17 cellular contexts compared by ENCODE assay signal in the genomic region with DNA sequence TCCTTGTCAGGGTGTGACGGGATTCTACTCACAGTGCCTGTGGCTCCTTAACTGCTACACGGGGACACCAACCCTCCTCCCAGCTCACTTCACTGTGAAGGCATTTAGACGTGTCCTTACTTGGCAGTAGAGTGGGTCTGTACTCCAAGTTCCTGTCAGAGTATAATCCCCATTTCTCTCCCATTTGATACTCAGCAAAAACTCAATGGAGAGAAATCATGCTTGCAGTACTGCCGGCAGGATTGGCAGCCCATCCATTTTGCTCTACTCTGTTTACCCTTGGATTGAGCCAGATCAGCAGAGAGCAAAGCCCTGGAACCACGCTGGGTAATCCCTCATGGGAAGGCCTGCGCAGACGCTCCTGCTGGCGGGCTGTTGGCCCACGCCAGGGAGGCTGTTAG. TPM values are rescaled to one million over a fixed set of nuclear protein-coding genes. Genes with fewer than 3 reads are reported as not detected.
DNase-seq lines count a peak whose midpoint lies in the region; ATAC-seq and TF ChIP-seq lines count a peak whose summit lies in the region.
"Had no signal": no experiment of that assay in that cellular context is flagged by ENCODE, and none has a peak within 500 bp of the region (broad histone marks: within the 10 kb centered on the region; RNA-seq: fewer than 3 reads in every experiment).

No MANE protein-coding gene starts in this region.

- H3K9me3 ChIP-seq in gastroesophageal sphincter (no peaks in the 10 kb centered on the region), skeletal muscle tissue (ENCODE audit: control insufficient read depth in 3 of 3, low read length in 3 of 3) (no peaks in the 10 kb centered on the region)

- WGBS in gastroesophageal sphincter (ENCODE audit: low coverage in 1 of 2), 2 donors = 21% methylated on average over 8 of the region's 9 CpGs; no CpG with 5 or more reads in 1 of the 2 donors

- peak overlapping the region in 3 of 4 donors; percentile 39 to 64 (median 54) for H3K27ac ChIP-seq in gastroesophageal sphincter
- peak overlapping the region; percentile 87 for H3K27ac ChIP-seq in skeletal muscle tissue (ENCODE audit: low read depth, low read length)
- no peak overlapping the region for H3K27ac ChIP-seq in RWPE1
- H3K27ac ChIP-seq: PC-9 had no signal

- no peak for TF ChIP-seq EP300 in gastroesophageal sphincter (IDR thresholded peaks at IDR 0.05)

- H3K9me3 Mint-ChIP-seq in WTC11 = no peaks in the 10 kb centered on the region

- H3K27me3 ChIP-seq in gastroesophageal sphincter (no peaks in the 10 kb centered on the region), skeletal muscle tissue (ENCODE audit: control insufficient read depth in 3 of 3, insufficient read depth in 3 of 3, low read length in 3 of 3) (no peaks in the 10 kb centered on the region)

- peak; percentile 10 for DNase-seq in G401 (ENCODE audit: low spot score)
- DNase-seq in WTC11 (ENCODE audit: low spot score) = no peak
- no peak for DNase-seq in RWPE1 (ENCODE audit: low spot score)
- DNase-seq: NCI-H1092, NCI-H146, NCI-H2081, NCI-H748 treated with DMSO at 0.1 percent for 48 hours, PC-9 had no signal

- peaks cover 24% of the 10 kb centered on the region for H3K36me3 Mint-ChIP-seq in WTC11

- in situ Hi-C loops in G401 (cut with HindIII; ENCODE audit: low sequenced_read_pairs) = no loop called here

- ATAC-seq in WTC11 (no peak), gastroesophageal sphincter (peak; percentile 89), GM19397 (IDR thresholded peaks at IDR 0.05; ENCODE audit: unreplicated experiment) (no peak)
- ATAC-seq in activated CD4-positive, CD25-positive, alpha-beta regulatory T cell treated with anti-CD3 and anti-CD28 coated beads, Interleukin-2, amount 50 U/mL, for 24 hours = no peak

- H3K36me3 ChIP-seq in gastroesophageal sphincter = peaks cover 0 to 31% of the 10 kb centered on the region in 2 donors
- peaks cover 2 to 8% (median 4%) of the 10 kb centered on the region in 3 donors for H3K36me3 ChIP-seq in skeletal muscle tissue (ENCODE audit: control insufficient read depth in 3 of 3, insufficient read depth in 3 of 3, low read length in 3 of 3)

- peaks cover 0 to 23% (median 0%) of the 10 kb centered on the region in 3 donors for H3K4me1 ChIP-seq in gastroesophageal sphincter
- H3K4me1 ChIP-seq in skeletal muscle tissue (ENCODE audit: control insufficient read depth in 3 of 3, insufficient read depth in 3 of 3, low read length in 3 of 3) = peaks cover 37 to 42% (median 40%) of the 10 kb centered on the region in 3 donors

- TF ChIP-seq CTCF in WTC11 (IDR thresholded peaks at IDR 0.05) = no peak
- no peak for TF ChIP-seq CTCF in gastroesophageal sphincter (IDR thresholded peaks at IDR 0.05)
- TF ChIP-seq CTCF in RWPE1 (conservative IDR thresholded peaks at IDR 0.05; ENCODE audit: low read depth) = no peak

- H3K27ac Mint-ChIP-seq in WTC11 = 0 out of 2 replicates have a peak overlapping the region, but pooled peaks have one; percentile 19

- no peaks in the 10 kb centered on the region for H3K27me3 Mint-ChIP-seq in WTC11 (ENCODE audit: low read depth)

- H3K9ac ChIP-seq in skeletal muscle tissue (ENCODE audit: low read depth in 1 of 3, low read length in 3 of 3) = peak overlapping the region; percentile 27 to 76 (median 50)

- POLR2A ChIA-PET in WTC11 (lab: Charles Lee) (no interaction called here), RWPE1 (lab: Yijun Ruan, JAX; ENCODE audit: low non-redundant PET) (no interaction called here)

- no peak overlapping the region for H3K4me3 Mint-ChIP-seq in WTC11
- H3K4me3 Mint-ChIP-seq: CD14-positive monocyte had no signal

- no peak for TF ChIP-seq POLR2A in gastroesophageal sphincter (IDR thresholded peaks at IDR 0.05)

- H3K4me1 Mint-ChIP-seq in WTC11 = peaks cover 4% of the 10 kb centered on the region

- CTCF ChIA-PET in WTC11 (lab: Charles Lee) (interaction anchor here (1.8 kb wide), 1 partner anchor 14 kb away, joined by 4 read pairs; no protein-coding TSS in a partner anchor), RWPE1 (lab: Yijun Ruan, JAX) (interaction anchor here (1.2 kb wide), 1 partner anchor 279 kb away, joined by 3 read pairs; a partner anchor contains a TSS)

- H3K4me3 ChIP-seq in gastroesophageal sphincter = no peak overlapping the region
- peak overlapping the region; percentile 8 to 52 (median 20) for H3K4me3 ChIP-seq in skeletal muscle tissue (ENCODE audit: low read length in 3 of 3)
- H3K4me3 ChIP-seq: PC-9 had no signal

TF ChIP-seq in WTC11, 78 proteins besides CTCF, POLR2A, EP300 and RAD21 (continues in another document):
- TF ChIP-seq, protein P1, sequence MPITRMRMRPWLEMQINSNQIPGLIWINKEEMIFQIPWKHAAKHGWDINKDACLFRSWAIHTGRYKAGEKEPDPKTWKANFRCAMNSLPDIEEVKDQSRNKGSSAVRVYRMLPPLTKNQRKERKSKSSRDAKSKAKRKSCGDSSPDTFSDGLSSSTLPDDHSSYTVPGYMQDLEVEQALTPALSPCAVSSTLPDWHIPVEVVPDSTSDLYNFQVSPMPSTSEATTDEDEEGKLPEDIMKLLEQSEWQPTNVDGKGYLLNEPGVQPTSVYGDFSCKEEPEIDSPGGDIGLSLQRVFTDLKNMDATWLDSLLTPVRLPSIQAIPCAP (CRISPR knock-in tag; IDR thresholded peaks at IDR 0.05) = no peak
- TF ChIP-seq, protein P2, sequence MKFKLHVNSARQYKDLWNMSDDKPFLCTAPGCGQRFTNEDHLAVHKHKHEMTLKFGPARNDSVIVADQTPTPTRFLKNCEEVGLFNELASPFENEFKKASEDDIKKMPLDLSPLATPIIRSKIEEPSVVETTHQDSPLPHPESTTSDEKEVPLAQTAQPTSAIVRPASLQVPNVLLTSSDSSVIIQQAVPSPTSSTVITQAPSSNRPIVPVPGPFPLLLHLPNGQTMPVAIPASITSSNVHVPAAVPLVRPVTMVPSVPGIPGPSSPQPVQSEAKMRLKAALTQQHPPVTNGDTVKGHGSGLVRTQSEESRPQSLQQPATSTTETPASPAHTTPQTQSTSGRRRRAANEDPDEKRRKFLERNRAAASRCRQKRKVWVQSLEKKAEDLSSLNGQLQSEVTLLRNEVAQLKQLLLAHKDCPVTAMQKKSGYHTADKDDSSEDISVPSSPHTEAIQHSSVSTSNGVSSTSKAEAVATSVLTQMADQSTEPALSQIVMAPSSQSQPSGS (CRISPR knock-in tag; IDR thresholded peaks at IDR 0.05; ENCODE audit: borderline replicate concordance, low read depth) = no peak
- TF ChIP-seq IRF2 (CRISPR knock-in tag; IDR thresholded peaks at IDR 0.05; ENCODE audit: borderline replicate concordance, low read depth) (no peak), MYBL2 (CRISPR knock-in tag; IDR thresholded peaks at IDR 0.05) (no peak), TEAD1 (CRISPR knock-in tag; IDR thresholded peaks at IDR 0.05) (no peak), ZNF263 (CRISPR knock-in tag; IDR thresholded peaks at IDR 0.05; ENCODE audit: low read depth) (no peak), FOXJ3 (CRISPR knock-in tag; IDR thresholded peaks at IDR 0.05; ENCODE audit: borderline replicate concordance) (no peak)
- TF ChIP-seq, protein P3, sequence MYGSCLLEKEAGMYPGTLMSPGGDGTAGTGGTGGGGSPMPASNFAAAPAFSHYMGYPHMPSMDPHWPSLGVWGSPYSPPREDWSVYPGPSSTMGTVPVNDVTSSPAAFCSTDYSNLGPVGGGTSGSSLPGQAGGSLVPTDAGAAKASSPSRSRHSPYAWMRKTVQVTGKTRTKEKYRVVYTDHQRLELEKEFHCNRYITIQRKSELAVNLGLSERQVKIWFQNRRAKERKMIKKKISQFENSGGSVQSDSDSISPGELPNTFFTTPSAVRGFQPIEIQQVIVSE (CRISPR knock-in tag; IDR thresholded peaks at IDR 0.05; ENCODE audit: borderline replicate concordance) = no peak
- TF ChIP-seq, protein P4, sequence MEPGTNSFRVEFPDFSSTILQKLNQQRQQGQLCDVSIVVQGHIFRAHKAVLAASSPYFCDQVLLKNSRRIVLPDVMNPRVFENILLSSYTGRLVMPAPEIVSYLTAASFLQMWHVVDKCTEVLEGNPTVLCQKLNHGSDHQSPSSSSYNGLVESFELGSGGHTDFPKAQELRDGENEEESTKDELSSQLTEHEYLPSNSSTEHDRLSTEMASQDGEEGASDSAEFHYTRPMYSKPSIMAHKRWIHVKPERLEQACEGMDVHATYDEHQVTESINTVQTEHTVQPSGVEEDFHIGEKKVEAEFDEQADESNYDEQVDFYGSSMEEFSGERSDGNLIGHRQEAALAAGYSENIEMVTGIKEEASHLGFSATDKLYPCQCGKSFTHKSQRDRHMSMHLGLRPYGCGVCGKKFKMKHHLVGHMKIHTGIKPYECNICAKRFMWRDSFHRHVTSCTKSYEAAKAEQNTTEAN (CRISPR knock-in tag; IDR thresholded peaks at IDR 0.05) = no peak
- TF ChIP-seq, protein P5, sequence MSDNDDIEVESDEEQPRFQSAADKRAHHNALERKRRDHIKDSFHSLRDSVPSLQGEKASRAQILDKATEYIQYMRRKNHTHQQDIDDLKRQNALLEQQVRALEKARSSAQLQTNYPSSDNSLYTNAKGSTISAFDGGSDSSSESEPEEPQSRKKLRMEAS (CRISPR knock-in tag; IDR thresholded peaks at IDR 0.05) = no peak
- TF ChIP-seq, protein P6, sequence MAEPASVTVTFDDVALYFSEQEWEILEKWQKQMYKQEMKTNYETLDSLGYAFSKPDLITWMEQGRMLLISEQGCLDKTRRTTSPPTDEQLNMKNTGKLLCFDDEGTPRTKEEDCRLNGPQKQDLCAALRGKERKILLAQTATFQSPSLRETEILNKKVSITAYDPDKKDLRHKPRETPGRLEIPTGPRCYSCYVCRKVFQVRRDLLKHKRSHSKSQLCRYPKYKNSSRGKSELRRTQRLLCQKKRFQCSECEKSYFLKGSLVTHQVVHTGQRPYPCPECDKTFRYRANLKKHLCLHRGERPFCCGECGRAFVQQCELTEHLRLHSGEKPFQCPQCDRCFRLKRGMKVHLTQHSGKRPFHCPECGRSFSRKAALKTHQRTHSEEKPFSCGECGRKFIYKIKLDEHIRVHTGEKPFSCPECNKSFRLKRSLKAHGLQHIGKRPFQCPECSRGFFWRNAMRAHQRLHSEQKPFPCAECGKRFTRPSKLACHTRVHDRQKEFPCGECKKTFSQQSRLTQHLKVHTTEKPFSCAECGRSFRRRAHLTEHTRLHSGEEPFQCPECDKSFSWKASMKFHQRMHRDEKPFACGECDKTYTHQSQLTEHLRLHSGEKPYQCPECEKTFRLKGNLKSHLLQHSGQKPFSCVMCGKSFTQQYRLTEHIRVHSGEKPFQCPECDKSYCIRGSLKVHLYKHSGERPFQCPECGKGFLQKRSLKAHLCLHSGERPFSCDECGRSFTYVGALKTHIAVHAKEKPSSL (CRISPR knock-in tag; conservative IDR thresholded peaks at IDR 0.05) = no peak

RNA-seq across cellular contexts. Expression of a gene that starts 28.9 kb away (rescaled TPM):
- total RNA-seq in G401 (2014; rRNA removed; shearing (Covaris generic)) = not detected in 2 replicates
- total RNA-seq in WTC11 (2021) (0.35 to 0.53 TPM (median 0.41 TPM) in 3 replicates), gastroesophageal sphincter (under 1 TPM; 0.15 to 0.94 (median 0.68) TPM), skeletal muscle tissue (under 0.01 TPM)
- total RNA-seq: A673, MCF 10A, NCI-H460, SK-MEL-5 had no signal

RNA-seq across cellular contexts. Expression of a gene that starts 34.0 kb away (rescaled TPM):
- total RNA-seq in G401 (2014; rRNA removed; shearing (Covaris generic)) = 116 and 197 TPM in 2 replicates
- total RNA-seq in WTC11 (2021) = 92.5 to 137 TPM (median 126 TPM) in 3 replicates
- total RNA-seq in gastroesophageal sphincter = 10 to 100 TPM; 37.6 to 81.7 (median 45.0) TPM
- 31.3 TPM for total RNA-seq in skeletal muscle tissue

Comparison
In these comparisons a context has a peak if more than half of its experiments do, and no peak if none do; other contexts are left out.
1. H3K4me3 ChIP-seq: peak in skeletal muscle tissue (3 of 3); none in gastroesophageal sphincter (0 of 2).